ENCODE assay signal across 11 cellular contexts in genomic region chr16:83887088-83887487, GRCh38. TPM values are rescaled to one million over a fixed set of nuclear protein-coding genes. Genes with fewer than 3 reads are reported as not detected.
A peak's percentile ranks its signal among the peaks of the same experiment; 100 is the strongest.
DNase-seq lines count a peak whose midpoint lies in the region; ATAC-seq and TF ChIP-seq lines count a peak whose summit lies in the region.
"Had no signal": no experiment of that assay in that cellular context is flagged by ENCODE, and none has a peak within 500 bp of the region (broad histone marks: within the 10 kb centered on the region; RNA-seq: fewer than 3 reads in every experiment).

No MANE protein-coding gene starts in this region.

- in situ Hi-C loops in brain microvascular endothelial cell (cut with HindIII; ENCODE audit: low pct_ligation_motif_present, low sequenced_read_pairs), result no loop called here
- in situ Hi-C loops in KBM-7 (cut with MboI; ENCODE audit: low pct_unique_long_range_greater_than_20kb, low sequenced_read_pairs), result loop anchor here (10.0 kb wide), 1 partner anchor 52 kb away; no protein-coding TSS in a partner anchor

- H3K4me2 ChIP-seq in DOHH2 (ENCODE audit: low read length), result no peak overlapping the region
- no peak overlapping the region for H3K4me2 ChIP-seq in Loucy (ENCODE audit: low read depth, low read length, poor library complexity, severe bottlenecking)
- H3K4me2 ChIP-seq in neural progenitor cell, result peak overlapping the region; percentile 12

- no TSS peak for BruUV-seq in Calu3 (replicated peaks; lab: Mats Ljungman, UMichigan)

- no peaks in the 10 kb centered on the region for H3K36me3 Mint-ChIP-seq in neural progenitor cell
- no peaks in the 10 kb centered on the region for H3K36me3 Mint-ChIP-seq in Calu3 (ENCODE audit: insufficient read depth, unreplicated experiment)

- no peak overlapping the region for H3K4me3 Mint-ChIP-seq in neural progenitor cell
- H3K4me3 Mint-ChIP-seq in stimulated activated naive CD8-positive, alpha-beta T cell treated with anti-CD3 and anti-CD28 coated beads, Interleukin-15, amount 100 ng/mL, for 72 hours, result no peak overlapping the region
- no peak overlapping the region for H3K4me3 Mint-ChIP-seq in Calu3 (ENCODE audit: low read depth, unreplicated experiment)
- H3K4me3 Mint-ChIP-seq: activated CD8-positive, alpha-beta T cell treated with anti-CD3 and anti-CD28 coated beads for 36 hours had no signal

- H3K27ac Mint-ChIP-seq in neural progenitor cell (no peak overlapping the region), Calu3 (ENCODE audit: unreplicated experiment) (no peak overlapping the region)
- H3K27ac Mint-ChIP-seq in stimulated activated naive CD8-positive, alpha-beta T cell treated with anti-CD3 and anti-CD28 coated beads, Interleukin-15, amount 100 ng/mL, for 72 hours, result no peak overlapping the region
- H3K27ac Mint-ChIP-seq: activated CD8-positive, alpha-beta T cell treated with anti-CD3 and anti-CD28 coated beads for 36 hours had no signal

- H3K79me2 ChIP-seq in DOHH2 (ENCODE audit: control insufficient read depth, low read length) (no peaks in the 10 kb centered on the region), Loucy (ENCODE audit: insufficient read depth, low read length) (no peaks in the 10 kb centered on the region), neural progenitor cell (ENCODE audit: low read depth) (no peaks in the 10 kb centered on the region)

- ATAC-seq in stimulated activated naive CD8-positive, alpha-beta T cell treated with anti-CD3 and anti-CD28 coated beads, Interleukin-15, amount 100 ng/mL, for 72 hours, result no peak
- ATAC-seq: activated CD8-positive, alpha-beta T cell treated with anti-CD3 and anti-CD28 coated beads for 36 hours had no signal

- H3K27me3 ChIP-seq in DOHH2 (ENCODE audit: control insufficient read depth, low read length), result no peaks in the 10 kb centered on the region
- no peaks in the 10 kb centered on the region for H3K27me3 ChIP-seq in Loucy (ENCODE audit: insufficient read depth, low read length, poor library complexity, severe bottlenecking)
- H3K27me3 ChIP-seq in brain microvascular endothelial cell (replicated peaks), result peaks cover 3% of the 10 kb centered on the region
- H3K27me3 ChIP-seq in neural progenitor cell, result no peaks in the 10 kb centered on the region
- H3K27me3 ChIP-seq: ascending aorta had no signal

- TF ChIP-seq CTCF in DOHH2 (IDR thresholded peaks at IDR 0.05; ENCODE audit: low read depth, low read length, poor library complexity, severe bottlenecking) (peak; percentile 14), Loucy (conservative IDR thresholded peaks at IDR 0.05; ENCODE audit: low read length) (peak; percentile 42), brain microvascular endothelial cell (IDR thresholded peaks at IDR 0.05; ENCODE audit: low read depth, low read length, missing control alignments) (peak; percentile 39), neural progenitor cell (IDR thresholded peaks at IDR 0.05) (peak; percentile 44), Calu3 (IDR thresholded peaks at IDR 0.05; ENCODE audit: unreplicated experiment) (no peak)

- no peak overlapping the region for H3K27ac ChIP-seq in DOHH2 (ENCODE audit: low read depth, low read length)
- no peak overlapping the region for H3K27ac ChIP-seq in brain microvascular endothelial cell
- no peak overlapping the region for H3K27ac ChIP-seq in neural progenitor cell
- H3K27ac ChIP-seq: ascending aorta, neutrophil had no signal

- H3K4me1 ChIP-seq in DOHH2 (ENCODE audit: control insufficient read depth, low read length), result no peaks in the 10 kb centered on the region
- H3K4me1 ChIP-seq in Loucy (ENCODE audit: insufficient read depth, low read length, poor library complexity, severe bottlenecking), result no peaks in the 10 kb centered on the region
- H3K4me1 ChIP-seq in neural progenitor cell, result peaks cover 17% of the 10 kb centered on the region
- H3K4me1 ChIP-seq: ascending aorta had no signal

- H2AFZ ChIP-seq in Loucy (ENCODE audit: low read length), result no peak overlapping the region
- no peak overlapping the region for H2AFZ ChIP-seq in neural progenitor cell (replicated peaks)

- H3F3A ChIP-seq in DOHH2 (ENCODE audit: control insufficient read depth, insufficient read depth) (no peaks in the 10 kb centered on the region), Loucy (ENCODE audit: low read depth) (no peaks in the 10 kb centered on the region), neural progenitor cell (ENCODE audit: low read depth) (peaks cover 5% of the 10 kb centered on the region)

- CTCF ChIA-PET in Calu3 (lab: Charles Lee), result interaction anchor here (1.0 kb wide), 1 partner anchor 61 kb away, joined by 3 read pairs; no protein-coding TSS in a partner anchor

- DNase-seq in brain microvascular endothelial cell (no peak), neural progenitor cell (ENCODE audit: low spot score) (peak; percentile 27), KBM-7 (no peak), NCI-H187 treated with DMSO at 0.1 percent for 48 hours (lab: John Stamatoyannopoulos, UW) (no peak), Calu3 (no peak)
- no peak for DNase-seq in stimulated activated naive CD8-positive, alpha-beta T cell treated with anti-CD3 and anti-CD28 coated beads, Interleukin-15, amount 100 ng/mL, for 72 hours
- DNase-seq: activated CD8-positive, alpha-beta T cell treated with anti-CD3 and anti-CD28 coated beads for 36 hours had no signal

- H3K9me2 ChIP-seq in DOHH2 (replicated peaks; ENCODE audit: control insufficient read depth, low read length) (no peaks in the 10 kb centered on the region), Loucy (replicated peaks; ENCODE audit: low read depth, low read length) (no peaks in the 10 kb centered on the region)

- H3K4me1 Mint-ChIP-seq in neural progenitor cell, result peaks cover 32% of the 10 kb centered on the region
- H3K4me1 Mint-ChIP-seq in stimulated activated naive CD8-positive, alpha-beta T cell treated with anti-CD3 and anti-CD28 coated beads, Interleukin-15, amount 100 ng/mL, for 72 hours, result no peaks in the 10 kb centered on the region
- H3K4me1 Mint-ChIP-seq in Calu3 (ENCODE audit: low read depth, unreplicated experiment), result no peaks in the 10 kb centered on the region

- H3K9me3 Mint-ChIP-seq in neural progenitor cell (peaks cover 12% of the 10 kb centered on the region), Calu3 (ENCODE audit: low read depth, unreplicated experiment) (peaks cover 3% of the 10 kb centered on the region)
- peaks cover 0 to 6% of the 10 kb centered on the region in 2 donors for H3K9me3 Mint-ChIP-seq in stimulated activated naive CD8-positive, alpha-beta T cell treated with anti-CD3 and anti-CD28 coated beads, Interleukin-15, amount 100 ng/mL, for 72 hours

- H3K27me3 Mint-ChIP-seq in neural progenitor cell (ENCODE audit: insufficient read depth, low read depth) (peaks cover 6% of the 10 kb centered on the region), Calu3 (ENCODE audit: unreplicated experiment) (peaks cover 23% of the 10 kb centered on the region)
- no peaks in the 10 kb centered on the region for H3K27me3 Mint-ChIP-seq in stimulated activated naive CD8-positive, alpha-beta T cell treated with anti-CD3 and anti-CD28 coated beads, Interleukin-15, amount 100 ng/mL, for 72 hours

- intact Hi-C loops in Calu3 (cut with micrococcal nuclease; ENCODE audit: unreplicated experiment), result no loop called here

- H3K4me3 ChIP-seq in DOHH2 (ENCODE audit: low read length) (no peak overlapping the region), Loucy (ENCODE audit: low read length, poor library complexity, severe bottlenecking) (no peak overlapping the region), brain microvascular endothelial cell (ENCODE audit: low read depth, low read length) (no peak overlapping the region), neural progenitor cell (no peak overlapping the region)
- H3K4me3 ChIP-seq: ascending aorta had no signal

- H3K9ac ChIP-seq in Loucy (ENCODE audit: low read depth, low read length, poor library complexity, severe bottlenecking) (no peak overlapping the region), neural progenitor cell (no peak overlapping the region)

- H4K20me1 ChIP-seq in DOHH2 (ENCODE audit: control insufficient read depth, insufficient read depth, low read depth, low read length) (no peaks in the 10 kb centered on the region), Loucy (ENCODE audit: insufficient read depth, low read length, poor library complexity, severe bottlenecking) (no peaks in the 10 kb centered on the region), neural progenitor cell (ENCODE audit: low read depth) (no peaks in the 10 kb centered on the region)

- H3K9me3 ChIP-seq in DOHH2 (ENCODE audit: control insufficient read depth, insufficient read depth, low read length), result no peaks in the 10 kb centered on the region
- no peaks in the 10 kb centered on the region for H3K9me3 ChIP-seq in Loucy (ENCODE audit: insufficient read depth, low read depth, low read length)
- no peaks in the 10 kb centered on the region for H3K9me3 ChIP-seq in neural progenitor cell (ENCODE audit: low read depth)
- H3K9me3 ChIP-seq: neutrophil had no signal

- H3K36me3 ChIP-seq in DOHH2 (ENCODE audit: control insufficient read depth, low read length), result no peaks in the 10 kb centered on the region
- H3K36me3 ChIP-seq in Loucy (ENCODE audit: insufficient read depth, low read length), result no peaks in the 10 kb centered on the region
- H3K36me3 ChIP-seq in brain microvascular endothelial cell (replicated peaks), result no peaks in the 10 kb centered on the region
- no peaks in the 10 kb centered on the region for H3K36me3 ChIP-seq in neural progenitor cell
- H3K36me3 ChIP-seq: ascending aorta, neutrophil had no signal

RNA-seq across cellular contexts. Expression of gene MLYCD, which starts 11.8 kb away (rescaled TPM):
- 2.5 and 3.3 TPM in 2 replicates for total RNA-seq in neural progenitor cell (ENCODE audit: low replicate concordance)
- total RNA-seq in Calu3 (2022), result 10.3 and 11.0 TPM in 2 replicates
